25 cellular contexts compared by ENCODE assay signal in genomic region chr10:51547941-51548340, GRCh38.
"Had no signal": no experiment of that assay in that cellular context is flagged by ENCODE, and none has a peak within 500 bp of the region (broad histone marks: within the 10 kb centered on the region; RNA-seq: fewer than 3 reads in every experiment).

No MANE protein-coding gene starts in this region.

- H3K27me3 Mint-ChIP-seq: natural killer cell treated with Interleukin-12 subunit alpha and Interleukin-12 subunit beta and Interleukin-15 and Interleukin-18, amount 100 ng/mL, for 72 hours had no signal

- H3K27ac Mint-ChIP-seq: activated naive CD4-positive, alpha-beta T cell treated with anti-CD3 and anti-CD28 coated beads, Interleukin-2, amount 50 U/mL, for 72 hours; activated T-cell treated with anti-CD3 and anti-CD28 coated beads, Interleukin-2, amount 50 U/mL, for 72 hours; natural killer cell treated with Interleukin-12 subunit alpha and Interleukin-12 subunit beta and Interleukin-15 and Interleukin-18, amount 100 ng/mL, for 72 hours; T-helper 1 cell treated with Interleukin-12 subunit alpha and Interleukin-12 subunit beta and Interleukin-4 antibody, amounts not matched to agents 30 μg/mL and 1 μg/mL, for 36 hours had no signal

- H3K27me3 ChIP-seq: colonic mucosa, dorsolateral prefrontal cortex, right lobe of liver, suprapubic skin, upper lobe of left lung had no signal

- H3K36me3 Mint-ChIP-seq: activated naive CD4-positive, alpha-beta T cell treated with anti-CD3 and anti-CD28 coated beads, Interleukin-2, amount 50 U/mL, for 72 hours; natural killer cell treated with Interleukin-12 subunit alpha and Interleukin-12 subunit beta and Interleukin-15 and Interleukin-18, amount 100 ng/mL, for 72 hours had no signal

- H3K9me3 ChIP-seq: colonic mucosa, mucosa of descending colon, right lobe of liver, suprapubic skin, upper lobe of left lung had no signal

- H3K36me3 ChIP-seq: colonic mucosa, right lobe of liver, suprapubic skin, upper lobe of left lung had no signal

- H3K4me1 ChIP-seq: colonic mucosa, right lobe of liver, suprapubic skin, upper lobe of left lung had no signal

- ATAC-seq: activated naive CD4-positive, alpha-beta T cell treated with anti-CD3 and anti-CD28 coated beads, Interleukin-2, amount 50 U/mL, for 72 hours; activated T-cell treated with anti-CD3 and anti-CD28 coated beads, Interleukin-2, amount 50 U/mL, for 72 hours; left lobe of liver; mucosa of descending colon; natural killer cell treated with Interleukin-12 subunit alpha and Interleukin-12 subunit beta and Interleukin-15 and Interleukin-18, amount 100 ng/mL, for 72 hours; right lobe of liver had no signal

- DNase-seq: activated CD4-positive, alpha-beta T cell treated with anti-CD3 and anti-CD28 coated beads for 4 hours; activated CD4-positive, alpha-beta T cell treated with anti-CD3 and anti-CD28 coated beads, Interleukin-2, amount 50 U/mL, for 4 hours; activated naive CD4-positive, alpha-beta T cell; activated T-cell treated with anti-CD3 and anti-CD28 coated beads for 4 hours; activated T-cell treated with anti-CD3 and anti-CD28 coated beads, Interleukin-2, amount 50 U/mL, for 72 hours; cerebellar nuclear complex; colonic mucosa; dorsolateral prefrontal cortex; effector memory CD4-positive, alpha-beta T cell; head of caudate nucleus; mucosa of descending colon; posterior cingulate gyrus; right lobe of liver; small intestine; stimulated activated CD4-positive, alpha-beta T cell treated with anti-CD3 and anti-CD28 coated beads, Interleukin-1b, Interleukin-23, amount 100 ng/mL, for 48 hours; stimulated activated naive CD4-positive, alpha-beta T cell; SW 1271; T-helper 9 cell; upper lobe of left lung had no signal

- H3K9me3 Mint-ChIP-seq: activated naive CD4-positive, alpha-beta T cell treated with anti-CD3 and anti-CD28 coated beads, Interleukin-2, amount 50 U/mL, for 72 hours; activated T-cell treated with anti-CD3 and anti-CD28 coated beads, Interleukin-2, amount 50 U/mL, for 72 hours; natural killer cell treated with Interleukin-12 subunit alpha and Interleukin-12 subunit beta and Interleukin-15 and Interleukin-18, amount 100 ng/mL, for 72 hours; T-helper 1 cell treated with Interleukin-12 subunit alpha and Interleukin-12 subunit beta and Interleukin-4 antibody, amounts not matched to agents 30 μg/mL and 1 μg/mL, for 36 hours had no signal

- H3K27ac ChIP-seq: colonic mucosa, dorsolateral prefrontal cortex, right lobe of liver, VCaP had no signal

- H3K4me3 ChIP-seq: colonic mucosa, dorsolateral prefrontal cortex, mucosa of descending colon, right lobe of liver, suprapubic skin, upper lobe of left lung had no signal

- H3K4me3 Mint-ChIP-seq: activated T-cell treated with anti-CD3 and anti-CD28 coated beads, Interleukin-2, amount 50 U/mL, for 72 hours; natural killer cell treated with Interleukin-12 subunit alpha and Interleukin-12 subunit beta and Interleukin-15 and Interleukin-18, amount 100 ng/mL, for 72 hours; T-helper 1 cell treated with Interleukin-12 subunit alpha and Interleukin-12 subunit beta and Interleukin-4 antibody, amounts not matched to agents 30 μg/mL and 1 μg/mL, for 36 hours had no signal
